ENCODE assay signal across 9 cellular contexts in genomic region chr20:17958326-17959256, GRCh38. TPM values are rescaled to one million over a fixed set of nuclear protein-coding genes. Genes with fewer than 3 reads are reported as not detected.
A peak's percentile ranks its signal among the peaks of the same experiment; 100 is the strongest.
DNase-seq lines count a peak whose midpoint lies in the region; ATAC-seq, FAIRE-seq and TF ChIP-seq lines count a peak whose summit lies in the region.
"Had no signal": no experiment of that assay in that cellular context is flagged by ENCODE, and none has a peak within 500 bp of the region (broad histone marks: within the 10 kb centered on the region; RNA-seq: fewer than 3 reads in every experiment).

No MANE protein-coding gene starts in this region.

- H2AK5ac ChIP-seq in IMR-90 (ENCODE audit: low read depth, low read length) (peak overlapping the region; percentile 9; the same call in 1 of the 2 replicates), mesenchymal stem cell (ENCODE audit: low read length, severe bottlenecking) (peak overlapping the region; percentile 95)

- BruUV-seq in IMR-90 (replicated peaks; lab: Mats Ljungman, UMichigan) (no TSS peak), K562 (replicated peaks; lab: Mats Ljungman, UMichigan) (no TSS peak)

- peaks cover 9 to 63% of the 10 kb centered on the region in 2 experiments; a peak in 3 of 4 replicates for H3K79me1 ChIP-seq in IMR-90 (ENCODE audit: low read depth in 1 of 2, low read length in 2 of 2)
- H3K79me1 ChIP-seq in mesenchymal stem cell (replicated peaks; ENCODE audit: low read length, poor library complexity, severe bottlenecking): no peaks in the 10 kb centered on the region

- H3K9me1 ChIP-seq in IMR-90 (ENCODE audit: insufficient read depth, low read length) (peaks cover 20% of the 10 kb centered on the region), K562 (ENCODE audit: control insufficient read depth, insufficient read depth, low read length) (peaks cover 3% of the 10 kb centered on the region)

- H4K8ac ChIP-seq in IMR-90 (ENCODE audit: low read depth in 2 of 2, low read length in 2 of 2): peak overlapping the region in 1 of 2 experiments; percentile 43; a peak in 1 of 4 replicates
- peak overlapping the region; percentile 19 for H4K8ac ChIP-seq in mesenchymal stem cell (ENCODE audit: low read length)

- POLR2A ChIA-PET in IMR-90 (lab: Charles Lee; ENCODE audit: unreplicated experiment) (no interaction called here), K562 (lab: Yijun Ruan, JAX) (interaction anchor here (0.5 to 4.3 kb wide), 8 partner anchors 9 to 280 kb away, joined by 3 to 42 read pairs (median 3); partner anchors contain the start of genes MGME1 and SNX5)

- in situ Hi-C loops in IMR-90 (cut with MboI; ENCODE audit: low sequenced_read_pairs): no loop called here
- in situ Hi-C loops in K562 (cut with MboI): no loop called here

- H3K36me3 ChIP-seq in IMR-90 (ENCODE audit: control insufficient read depth, insufficient read depth, low read length): peaks cover 27% of the 10 kb centered on the region
- H3K36me3 ChIP-seq in K562 (ENCODE audit: control insufficient read depth, insufficient read depth, low read length): peaks cover 73% of the 10 kb centered on the region
- H3K36me3 ChIP-seq in mesenchymal stem cell (ENCODE audit: control insufficient read depth in 1 of 2, insufficient read depth in 2 of 2, low read depth in 1 of 2, low read length in 2 of 2): peaks cover 15 to 36% of the 10 kb centered on the region in 2 experiments

- H3K56ac ChIP-seq in IMR-90 (ENCODE audit: extremely low read depth, insufficient read depth, low read length): no peak overlapping the region

- peak overlapping the region; percentile 21; the same call in 1 of the 2 replicates for H3K4ac ChIP-seq in IMR-90 (ENCODE audit: low read depth, low read length)
- H3K4ac ChIP-seq in mesenchymal stem cell (ENCODE audit: low read depth in 1 of 2, low read length in 2 of 2): no peak overlapping the region

- TF ChIP-seq RAD21 in IMR-90 (IDR thresholded peaks at IDR 0.05; ENCODE audit: low read length) (no peak), K562 (CRISPR knock-in tag; conservative IDR thresholded peaks at IDR 0.05 in 1 of 2, IDR thresholded peaks at IDR 0.05 in 1 of 2) (no peak)

- no peaks in the 10 kb centered on the region for H3K9me3 ChIP-seq in IMR-90 (ENCODE audit: control insufficient read depth, insufficient read depth, low read length)
- H3K9me3 ChIP-seq in K562 (replicated peaks; ENCODE audit: control insufficient read depth, insufficient read depth, low read depth, low read length): no peaks in the 10 kb centered on the region
- H3K9me3 ChIP-seq in mesenchymal stem cell (ENCODE audit: control insufficient read depth, low read length): no peaks in the 10 kb centered on the region

- H3K79me2 ChIP-seq in K562 (ENCODE audit: control insufficient read depth, insufficient read depth, low read length): peaks cover 100% of the 10 kb centered on the region

- ATAC-seq in IMR-90 (ENCODE audit: low read depth) (peak; percentile 11), K562 (peak; percentile 85), GM21825 (IDR thresholded peaks at IDR 0.05; ENCODE audit: unreplicated experiment) (no peak)

- FAIRE-seq in K562 (lab: Jason Lieb, UNC): peak; percentile 82
- FAIRE-seq: keratinocyte had no signal

- H3K27me3 ChIP-seq in IMR-90 (ENCODE audit: control insufficient read depth, insufficient read depth, low read length) (no peaks in the 10 kb centered on the region), K562 (ENCODE audit: control insufficient read depth in 2 of 2, insufficient read depth in 2 of 2, low read length in 2 of 2) (no peaks in the 10 kb centered on the region), mesenchymal stem cell (ENCODE audit: control insufficient read depth in 1 of 2, insufficient read depth in 1 of 2, low read length in 2 of 2) (no peaks in the 10 kb centered on the region)

- H2BK20ac ChIP-seq in IMR-90 (ENCODE audit: low read depth, low read length): peak overlapping the region; percentile 12; the same call in 1 of the 2 replicates

- no peak overlapping the region for H2AK9ac ChIP-seq in IMR-90 (replicated peaks; ENCODE audit: low read depth, low read length, poor library complexity)

- H3K23ac ChIP-seq in IMR-90 (ENCODE audit: low read depth, low read length): peak overlapping the region; percentile 90
- H3K23ac ChIP-seq in mesenchymal stem cell (ENCODE audit: low read length in 2 of 2): peak overlapping the region in 1 of 2 experiments; percentile 62

- H3K9ac ChIP-seq in IMR-90 (ENCODE audit: low read depth, low read length): peak overlapping the region; percentile 18
- H3K9ac ChIP-seq in K562 (ENCODE audit: insufficient read depth in 1 of 2, low read depth in 2 of 2, low read length in 2 of 2): peak overlapping the region in 1 of 2 experiments; percentile 42; a peak in 2 of 4 replicates
- peak overlapping the region; percentile 31 for H3K9ac ChIP-seq in mesenchymal stem cell (ENCODE audit: low read length)

- TF ChIP-seq POLR2A in IMR-90 (IDR thresholded peaks at IDR 0.05; ENCODE audit: low read depth, low read length) (no peak), K562 (conservative IDR thresholded peaks at IDR 0.05) (no peak)

- peak overlapping the region; percentile 88; the same call in 1 of the 2 replicates for H3K27ac ChIP-seq in IMR-90 (ENCODE audit: insufficient read depth, low read length)
- peak overlapping the region; percentile 64 for H3K27ac ChIP-seq in K562 (ENCODE audit: extremely low read depth, low read depth, low read length)
- H3K27ac ChIP-seq in mesenchymal stem cell (ENCODE audit: low read length, poor library complexity, severe bottlenecking): peak overlapping the region; percentile 83

- H2BK12ac ChIP-seq in mesenchymal stem cell (ENCODE audit: low read length in 2 of 2): no peak overlapping the region

- intact Hi-C loops in IMR-90 (cut with micrococcal nuclease) (loop anchor here (5.0 kb wide), 1 partner anchor 319 kb away; no protein-coding TSS in a partner anchor), K562 (cut with micrococcal nuclease) (no loop called here)

- H2BK120ac ChIP-seq in IMR-90 (ENCODE audit: low read depth, low read length): peak overlapping the region; percentile 12; the same call in 1 of the 2 replicates
- no peak overlapping the region for H2BK120ac ChIP-seq in mesenchymal stem cell (ENCODE audit: low read depth, low read length)

- H3K4me1 ChIP-seq in IMR-90 (ENCODE audit: control insufficient read depth, insufficient read depth, low read length): peaks cover 24% of the 10 kb centered on the region
- peaks cover 21 to 49% of the 10 kb centered on the region in 2 experiments for H3K4me1 ChIP-seq in K562 (replicated peaks in 1 of 2; ENCODE audit: control insufficient read depth in 2 of 2, insufficient read depth in 2 of 2, low read length in 2 of 2)
- peaks cover 20% of the 10 kb centered on the region for H3K4me1 ChIP-seq in mesenchymal stem cell (ENCODE audit: control insufficient read depth, insufficient read depth, low read depth, low read length)

- H2BK15ac ChIP-seq in IMR-90 (ENCODE audit: low read depth, low read length) (0 out of 3 replicates have a peak overlapping the region, but pooled peaks have one; percentile 0), mesenchymal stem cell (ENCODE audit: low read depth, poor library complexity, severe bottlenecking) (no peak overlapping the region)

- no peak overlapping the region for H3K4me3 ChIP-seq in AG09309 (ENCODE audit: control insufficient read depth, low read depth, low read length)
- H3K4me3 ChIP-seq in IMR-90 (ENCODE audit: insufficient read depth, low read depth, low read length): no peak overlapping the region
- H3K4me3 ChIP-seq in K562: no peak overlapping the region
- H3K4me3 ChIP-seq in mesenchymal stem cell (ENCODE audit: insufficient read depth in 1 of 2, low read depth in 1 of 2, low read length in 2 of 2): peak overlapping the region in 1 of 2 experiments; percentile 39

- CTCF ChIA-PET in IMR-90 (lab: Yijun Ruan, JAX) (interaction anchor here (0.7 to 1.1 kb wide), 5 partner anchors 8 to 276 kb away, joined by 3 read pairs; partner anchors contain the start of gene RRBP1), K562 (lab: Yijun Ruan, JAX; ENCODE audit: low intra/inter-chr PET ratio) (no interaction called here)

- peak overlapping the region; percentile 66 for H3K4me2 ChIP-seq in IMR-90 (ENCODE audit: low read depth, low read length)
- peak overlapping the region; percentile 33 for H3K4me2 ChIP-seq in K562 (ENCODE audit: insufficient read depth, low read length)
- H3K4me2 ChIP-seq in mesenchymal stem cell (ENCODE audit: low read length, poor library complexity, severe bottlenecking): peak overlapping the region; percentile 46

- H4K5ac ChIP-seq in IMR-90 (ENCODE audit: low read depth, low read length): peak overlapping the region; percentile 40

- TF ChIP-seq CTCF in AG09309 (IDR thresholded peaks at IDR 0.05; ENCODE audit: control insufficient read depth, insufficient read depth, low read depth, low read length, missing control alignments) (peak; percentile 19), IMR-90 (conservative IDR thresholded peaks at IDR 0.05; ENCODE audit: low read depth, low read length) (peak; percentile 31; the same call in 1 of the 2 replicates), K562 (IDR thresholded peaks at IDR 0.05 in 2 of 3, conservative IDR thresholded peaks at IDR 0.05 in 1 of 3; ENCODE audit: insufficient read depth in 2 of 3, low read depth in 1 of 3, low read length in 3 of 3) (no peak)

- H2AFZ ChIP-seq in IMR-90 (replicated peaks; ENCODE audit: low read length, poor library complexity) (no peak overlapping the region), K562 (ENCODE audit: low read depth, low read length) (no peak overlapping the region), mesenchymal stem cell (ENCODE audit: low read depth, low read length) (no peak overlapping the region)

- TF ChIP-seq EP300 in K562 (IDR thresholded peaks at IDR 0.05; ENCODE audit: low read length): peak; percentile 94

- H4K20me1 ChIP-seq in IMR-90 (ENCODE audit: insufficient read depth, low read length) (peaks cover 90% of the 10 kb centered on the region), K562 (replicated peaks; ENCODE audit: control insufficient read depth, insufficient read depth, low read length) (peaks cover 31% of the 10 kb centered on the region)

- H4K91ac ChIP-seq in IMR-90 (ENCODE audit: insufficient read depth, low read depth, low read length) (no peak overlapping the region), mesenchymal stem cell (ENCODE audit: low read length) (no peak overlapping the region)

- peak overlapping the region; percentile 42 for H2BK5ac ChIP-seq in IMR-90 (ENCODE audit: low read depth, low read length, poor library complexity, severe bottlenecking)
- no peak overlapping the region for H2BK5ac ChIP-seq in mesenchymal stem cell (ENCODE audit: low read depth, low read length, poor library complexity, severe bottlenecking)

- dilution Hi-C loops in IMR-90 (cut with HindIII; ENCODE audit: low sequenced_read_pairs, unreplicated experiment): no loop called here

- H3K18ac ChIP-seq in IMR-90 (ENCODE audit: low read depth, low read length) (peak overlapping the region; percentile 78), mesenchymal stem cell (ENCODE audit: low read depth in 1 of 2, low read length in 2 of 2) (peak overlapping the region in 1 of 2 experiments; percentile 49)

- WGBS in IMR-90 (ENCODE audit: extremely low coverage in 2 of 2, insufficient read length in 1 of 2), 2 experiments: no CpG with 5 or more reads among the region's 5 CpGs
- WGBS in K562 (ENCODE audit: insufficient coverage, low coverage, missing lambda C conversion rate): 1% methylated on average over 5 of the region's 5 CpGs
- WGBS in mesenchymal stem cell: 77% methylated on average over 5 of the region's 5 CpGs

- DNase-seq in AG09309 (ENCODE audit: low read depth) (no peak), IMR-90 (peak; percentile 61), K562 (ENCODE audit: extremely low read depth in 1 of 4, low spot score in 3 of 4) (peak in 2 of 4 experiments; percentile 51 to 79), mesenchymal stem cell (peak; percentile 28), NCI-H345 (lab: John Stamatoyannopoulos, UW) (no peak), NCI-H146 (lab: John Stamatoyannopoulos, UW) (no peak)
- no peak for DNase-seq in stimulated activated CD4-positive, alpha-beta T cell treated with anti-CD3 and anti-CD28 coated beads, Interleukin-1b, Interleukin-23, amount 100 ng/mL, for 48 hours

- H3K14ac ChIP-seq in IMR-90 (replicated peaks; ENCODE audit: low read depth, low read length) (peak overlapping the region; percentile 0), mesenchymal stem cell (ENCODE audit: low read length in 2 of 2) (no peak overlapping the region)

RNA-seq across cellular contexts. Expression of gene SNX5, which starts 10.0 kb away (rescaled TPM):
- total RNA-seq in IMR-90 (2012; rRNA removed) (65.4 and 85.0 TPM in 2 replicates), K562 (2014; rRNA removed) (150 and 171 TPM in 2 replicates), K562 (2014; rRNA removed; fragmentation: Illumina TruSeq; extraction: Trizol) (157 and 183 TPM in 2 replicates), K562 (2015; rRNA removed; fragmentation: Illumina TruSeq; extraction: Trizol) (156 and 164 TPM in 2 replicates), K562 (2021) (128 and 142 TPM in 2 replicates)
- polyA plus RNA-seq in IMR-90 (2012; rRNA removed) (76.7 and 92.8 TPM in 2 replicates), K562 (2011; rRNA removed) (139 and 174 TPM in 2 replicates), K562 (2014; fragmentation: Illumina TruSeq; extraction: Trizol) (150 and 160 TPM in 2 replicates), K562 (2014; fragmentation: Nextera tagmentation; extraction: Ambion mirVana) (10 to 100 TPM; 53.5 to 69.8 TPM), K562 (2014; rRNA removed) (232 and 276 TPM in 2 replicates)
- 36.7 and 37.4 TPM in 2 replicates for polyA plus RNA-seq in IMR-90 (2012; cell fraction: cytosol; rRNA removed)
- 163 and 192 TPM in 2 replicates for polyA plus RNA-seq in IMR-90 (2012; cell fraction: nucleus; rRNA removed; ENCODE audit: low replicate concordance)
- total RNA-seq in K562 (2011; cell fraction: chromatin; rRNA removed; ENCODE audit: low replicate concordance): 174 and 330 TPM in 2 replicates
- 139 and 146 TPM in 2 replicates for total RNA-seq in K562 (2011; cell fraction: nucleolus; rRNA removed)
- total RNA-seq in K562 (2011; cell fraction: nucleoplasm; rRNA removed): 189 and 260 TPM in 2 replicates
- polyA plus RNA-seq in K562 (2011; cell fraction: cytosol; rRNA removed): 84.9 and 100 TPM in 2 replicates
- polyA plus RNA-seq in K562 (2011; cell fraction: nucleus; rRNA removed): 170 and 187 TPM in 2 replicates
- 122 and 132 TPM in 2 replicates for polyA plus RNA-seq in K562 (2012)
- 156 and 164 TPM in 2 replicates for polyA minus RNA-seq in K562 (2011; rRNA and poly(A)+ RNA removed)
- 70.9 and 78.5 TPM in 2 replicates for polyA minus RNA-seq in K562 (2011; cell fraction: cytosol; rRNA and poly(A)+ RNA removed)
- 156 and 184 TPM in 2 replicates for polyA minus RNA-seq in K562 (2011; cell fraction: nucleus; rRNA and poly(A)+ RNA removed)
- polyA plus RNA-seq in mesenchymal stem cell (2013, experiment 1 of 2): 76.3 TPM
- polyA plus RNA-seq in mesenchymal stem cell (2013, experiment 2 of 2): 76.9 TPM

RNA-seq across cellular contexts. Expression of gene MGME1, which starts 10.2 kb away (rescaled TPM):
- total RNA-seq in IMR-90 (2012; rRNA removed) (7.2 and 8.1 TPM in 2 replicates), K562 (2014; rRNA removed) (15.6 and 15.9 TPM in 2 replicates), K562 (2014; rRNA removed; fragmentation: Illumina TruSeq; extraction: Trizol) (38.6 and 42.7 TPM in 2 replicates), K562 (2015; rRNA removed; fragmentation: Illumina TruSeq; extraction: Trizol) (34.1 and 35.0 TPM in 2 replicates), K562 (2021) (29.2 and 30.6 TPM in 2 replicates)
- polyA plus RNA-seq in IMR-90 (2012; rRNA removed) (7.1 and 9.3 TPM in 2 replicates), K562 (2011; rRNA removed) (25.9 and 36.0 TPM in 2 replicates), K562 (2014; fragmentation: Illumina TruSeq; extraction: Trizol) (41.3 and 45.1 TPM in 2 replicates), K562 (2014; fragmentation: Nextera tagmentation; extraction: Ambion mirVana) (10 to 100 TPM; 13.4 to 20.7 TPM), K562 (2014; rRNA removed) (23.1 and 27.3 TPM in 2 replicates)
- 2.2 and 2.3 TPM in 2 replicates for polyA plus RNA-seq in IMR-90 (2012; cell fraction: cytosol; rRNA removed)
- polyA plus RNA-seq in IMR-90 (2012; cell fraction: nucleus; rRNA removed; ENCODE audit: low replicate concordance): 4.7 and 13.8 TPM in 2 replicates
- 27.5 and 51.1 TPM in 2 replicates for total RNA-seq in K562 (2011; cell fraction: chromatin; rRNA removed; ENCODE audit: low replicate concordance)
- 29.0 and 30.2 TPM in 2 replicates for total RNA-seq in K562 (2011; cell fraction: nucleolus; rRNA removed)
- 29.8 and 32.3 TPM in 2 replicates for total RNA-seq in K562 (2011; cell fraction: nucleoplasm; rRNA removed)
- polyA plus RNA-seq in K562 (2011; cell fraction: cytosol; rRNA removed): 12.0 and 17.2 TPM in 2 replicates
- polyA plus RNA-seq in K562 (2011; cell fraction: nucleus; rRNA removed): 15.6 and 16.5 TPM in 2 replicates
- 33.1 and 37.6 TPM in 2 replicates for polyA plus RNA-seq in K562 (2012)
- 35.0 and 37.2 TPM in 2 replicates for polyA minus RNA-seq in K562 (2011; rRNA and poly(A)+ RNA removed)
- 19.7 and 26.8 TPM in 2 replicates for polyA minus RNA-seq in K562 (2011; cell fraction: cytosol; rRNA and poly(A)+ RNA removed)
- 16.3 and 30.9 TPM in 2 replicates for polyA minus RNA-seq in K562 (2011; cell fraction: nucleus; rRNA and poly(A)+ RNA removed)
- polyA plus RNA-seq in mesenchymal stem cell (2013, experiment 1 of 2): 14.6 TPM
- polyA plus RNA-seq in mesenchymal stem cell (2013, experiment 2 of 2): 13.8 TPM

Comparison
In these comparisons a context has a peak if more than half of its experiments do, and no peak if none do; other contexts are left out.
1. DNase-seq: peak in IMR-90 (single experiment) and mesenchymal stem cell (single experiment); none in AG09309 (single experiment), NCI-H345 (single experiment), NCI-H146 (single experiment) and stimulated activated CD4-positive, alpha-beta T cell treated with anti-CD3 and anti-CD28 coated beads, Interleukin-1b, Interleukin-23, amount 100 ng/mL, for 48 hours (single experiment).
2. CTCF ChIP-seq: peak in AG09309 (single experiment) and IMR-90 (single experiment); none in K562 (0 of 3).
3. Peak in every context shown above with its lines, with median percentiles within 50 percentile points of each other: H3K27ac ChIP-seq and H3K4me2 ChIP-seq.